8 cellular contexts compared by ENCODE assay signal in the genomic region with DNA sequence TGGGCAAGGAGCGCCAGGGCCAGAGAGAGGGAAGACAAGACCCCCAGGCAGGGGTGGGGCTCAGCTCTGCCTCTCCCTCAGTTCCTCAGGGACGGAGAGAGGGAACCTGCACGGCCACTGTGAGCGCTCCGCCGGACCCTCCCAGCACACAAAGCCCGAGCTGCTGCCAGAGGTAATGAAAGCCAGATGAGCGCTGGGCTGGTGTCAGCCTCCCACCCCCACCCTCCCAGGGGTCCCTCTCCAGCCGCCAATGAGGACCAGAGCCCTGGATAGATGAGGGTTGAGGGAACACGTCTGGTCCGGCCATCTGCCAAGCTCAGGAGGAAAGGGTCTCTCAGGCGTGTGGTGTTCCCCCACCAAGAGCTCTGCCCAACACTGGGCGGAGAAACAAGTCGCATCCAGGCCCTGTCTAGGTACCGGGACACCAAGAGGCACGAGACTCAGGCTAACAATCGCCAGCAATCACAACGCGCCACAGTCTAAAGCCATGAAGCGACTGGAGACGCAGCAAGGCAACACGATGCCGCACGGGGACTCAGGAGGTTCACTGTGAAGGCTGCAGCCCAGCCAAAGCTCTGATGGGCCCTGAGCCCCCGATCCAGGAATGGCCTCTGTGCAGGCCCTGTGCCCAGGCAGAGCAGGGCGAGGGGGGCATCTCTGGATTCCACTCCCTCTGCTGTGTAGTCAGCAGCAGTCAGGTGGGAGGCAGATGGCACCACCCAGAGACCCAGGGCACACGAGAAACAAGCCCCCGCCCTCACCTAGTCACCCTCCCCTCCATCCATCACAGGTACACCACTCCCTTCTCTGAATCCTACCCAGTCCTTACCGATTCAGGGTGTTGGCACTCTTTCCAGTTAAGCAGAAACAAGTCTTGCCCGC. TPM values are rescaled to one million over a fixed set of nuclear protein-coding genes. Genes with fewer than 3 reads are reported as not detected.
DNase-seq lines count a peak whose midpoint lies in the region; ATAC-seq and TF ChIP-seq lines count a peak whose summit lies in the region.

No MANE protein-coding gene starts in this region.

- H3K27me3 Mint-ChIP-seq in T-helper 1 cell treated with Interleukin-12 subunit alpha and Interleukin-12 subunit beta and Interleukin-4 antibody, amounts not matched to agents 30 μg/mL and 1 μg/mL, for 36 hours (ENCODE audit: low read depth) = no peaks in the 10 kb centered on the region

- no peaks in the 10 kb centered on the region for H3K9me3 Mint-ChIP-seq in T-helper 1 cell treated with Interleukin-12 subunit alpha and Interleukin-12 subunit beta and Interleukin-4 antibody, amounts not matched to agents 30 μg/mL and 1 μg/mL, for 36 hours

- no peak for DNase-seq in T-helper 1 cell
- no peak for DNase-seq in kidney epithelial cell (ENCODE audit: low read depth)
- DNase-seq in substantia nigra (lab: John Stamatoyannopoulos, UW) = peak in 19 of 49 donors; percentile 43 to 85 (median 67)
- no peak for DNase-seq in activated effector memory CD4-positive, alpha-beta T cell treated with anti-CD3 and anti-CD28 coated beads, Interleukin-2, amount 50 U/mL, for 16 hours
- no peak for DNase-seq in mesenteric fat pad (ENCODE audit: low spot score)

- 33 to 48% (median 45%) methylated on average over 29 to 30 of the region's 30 CpGs for WGBS in adipose tissue, 3 donors

- peak overlapping the region; percentile 53 for H3K4me3 ChIP-seq in kidney epithelial cell (ENCODE audit: low read depth, low read length)

- peak overlapping the region; percentile 56 for H3K27ac Mint-ChIP-seq in T-helper 1 cell treated with Interleukin-12 subunit alpha and Interleukin-12 subunit beta and Interleukin-4 antibody, amounts not matched to agents 30 μg/mL and 1 μg/mL, for 36 hours

- no peak for TF ChIP-seq CTCF in kidney epithelial cell (IDR thresholded peaks at IDR 0.05; ENCODE audit: insufficient read depth, low read length, poor library complexity, severe bottlenecking)

- peak overlapping the region; percentile 80 for H3K4me3 Mint-ChIP-seq in T-helper 1 cell treated with Interleukin-12 subunit alpha and Interleukin-12 subunit beta and Interleukin-4 antibody, amounts not matched to agents 30 μg/mL and 1 μg/mL, for 36 hours

- H3K27ac ChIP-seq in adipose tissue (ENCODE audit: low read depth, low read length) (peak overlapping the region; percentile 32), substantia nigra (ENCODE audit: low read depth, low read length, poor library complexity, severe bottlenecking) (peak overlapping the region; percentile 99)

- H3K27me3 ChIP-seq in kidney epithelial cell (ENCODE audit: control insufficient read depth, insufficient read depth, low read length) = no peaks in the 10 kb centered on the region

- ATAC-seq in HG02678 (IDR thresholded peaks at IDR 0.05; ENCODE audit: unreplicated experiment) = no peak

- peaks cover under 1% of the 10 kb centered on the region for H3K36me3 ChIP-seq in kidney epithelial cell (ENCODE audit: control insufficient read depth, insufficient read depth, low read length)

- peaks cover 9% of the 10 kb centered on the region for H3K36me3 Mint-ChIP-seq in T-helper 1 cell treated with Interleukin-12 subunit alpha and Interleukin-12 subunit beta and Interleukin-4 antibody, amounts not matched to agents 30 μg/mL and 1 μg/mL, for 36 hours (ENCODE audit: low read depth)

- H3K4me1 Mint-ChIP-seq in T-helper 1 cell treated with Interleukin-12 subunit alpha and Interleukin-12 subunit beta and Interleukin-4 antibody, amounts not matched to agents 30 μg/mL and 1 μg/mL, for 36 hours (ENCODE audit: low read depth) = peaks cover 61% of the 10 kb centered on the region

RNA-seq across cellular contexts. Expression of a gene that starts 1.3 kb away (rescaled TPM):
- polyA plus RNA-seq in adipose tissue = 10 to 100 TPM; 31.0 to 98.2 (median 68.8) TPM
- total RNA-seq in kidney epithelial cell (39.9 and 43.7 TPM in 2 replicates), mesenteric fat pad (58.4 TPM)

RNA-seq across cellular contexts. Expression of a gene that starts 44.0 kb away (rescaled TPM):
- polyA plus RNA-seq in adipose tissue = 10 to 100 TPM in 1 of 3 donors, 1 to 10 TPM in 2; 2.6 to 10.7 (median 9.9) TPM
- total RNA-seq in kidney epithelial cell (8.8 and 12.4 TPM in 2 replicates), mesenteric fat pad (25.1 TPM)

RNA-seq across cellular contexts. Expression of a gene that starts 57.9 kb away (rescaled TPM):
- polyA plus RNA-seq in adipose tissue = 1,000 to 10,000 TPM in 1 of 3 donors, 1 to 10 TPM in 2; 1.5 to 9,324 (median 2.5) TPM
- 0.68 and 1.2 TPM in 2 replicates for total RNA-seq in kidney epithelial cell
- 2.2 TPM for total RNA-seq in mesenteric fat pad
